Comparison of ENCODE assay signal across 13 cellular contexts in genomic region chr6:15322781-15323536, GRCh38.
A peak's percentile ranks its signal among the peaks of the same experiment; 100 is the strongest.
DNase-seq lines count a peak whose midpoint lies in the region; ATAC-seq and TF ChIP-seq lines count a peak whose summit lies in the region.
"Had no signal": no experiment of that assay in that cellular context is flagged by ENCODE, and none has a peak within 500 bp of the region (broad histone marks: within the 10 kb centered on the region; RNA-seq: fewer than 3 reads in every experiment).

No MANE protein-coding gene starts in this region.

- peak overlapping the region; percentile 87 for H3K27ac Mint-ChIP-seq in activated T-cell treated with anti-CD3 and anti-CD28 coated beads, Interleukin-2, amount 50 U/mL, for 72 hours
- peak overlapping the region; percentile 47 for H3K27ac Mint-ChIP-seq in activated naive CD8-positive, alpha-beta T cell
- H3K27ac Mint-ChIP-seq in immature natural killer cell, result peak overlapping the region in 5 of 6 donors; percentile 3 to 77 (median 38)
- H3K27ac Mint-ChIP-seq: B cell had no signal

- TF ChIP-seq POLR2A in transverse colon (IDR thresholded peaks at IDR 0.05) (no peak), esophagus muscularis mucosa (IDR thresholded peaks at IDR 0.05; ENCODE audit: low read depth) (no peak)

- no peaks in the 10 kb centered on the region for H3K36me3 ChIP-seq in transverse colon
- no peaks in the 10 kb centered on the region for H3K36me3 ChIP-seq in esophagus muscularis mucosa

- H3K4me1 ChIP-seq in transverse colon (peaks cover 6 to 55% (median 27%) of the 10 kb centered on the region in 4 donors), esophagus muscularis mucosa (peaks cover 23 to 47% (median 33%) of the 10 kb centered on the region in 4 donors)

- peak overlapping the region; percentile 50 to 64 for H3K4me3 Mint-ChIP-seq in activated T-cell treated with anti-CD3 and anti-CD28 coated beads, Interleukin-2, amount 50 U/mL, for 72 hours
- H3K4me3 Mint-ChIP-seq in activated naive CD8-positive, alpha-beta T cell, result peak overlapping the region; percentile 55
- no peak overlapping the region for H3K4me3 Mint-ChIP-seq in immature natural killer cell
- H3K4me3 Mint-ChIP-seq: B cell had no signal

- WGBS in transverse colon (ENCODE audit: low coverage in 1 of 2), 2 donors, result 52 to 68% methylated on average over 4 to 5 of the region's 5 CpGs
- WGBS in esophagus muscularis mucosa, result 74% methylated on average over 5 of the region's 5 CpGs

- no peak for DNase-seq in activated T-cell treated with anti-CD3 and anti-CD28 coated beads, Interleukin-2, amount 50 U/mL, for 72 hours
- DNase-seq in activated T-cell treated with anti-CD3 and anti-CD28 coated beads, Interleukin-2, amount 50 U/mL, for 1 hour, result no peak
- DNase-seq in immature natural killer cell (no peak), transverse colon (peak; percentile 61), esophagus muscularis mucosa (ENCODE audit: extremely low spot score) (no peak)
- DNase-seq: NCI-H1694; right cardiac atrium; SIG-M5; stimulated activated CD8-positive, alpha-beta memory T cell treated with anti-CD3 and anti-CD28 coated beads, Interleukin-4, amount 100 ng/mL, for 48 hours had no signal

- in situ Hi-C loops in transverse colon (cut with MboI; ENCODE audit: low pct_ligation_motif_present in 1 of 4, low pct_unique_long_range_greater_than_20kb in 1 of 4, low sequenced_read_pairs in 3 of 4), result no loop called here

- H3K4me3 ChIP-seq in transverse colon (no peak overlapping the region), esophagus muscularis mucosa (no peak overlapping the region)

- peak overlapping the region in 3 of 4 donors; percentile 4 to 8 (median 6) for H3K27ac ChIP-seq in transverse colon
- no peak overlapping the region for H3K27ac ChIP-seq in esophagus muscularis mucosa (replicated peaks in 1 of 4)

- no peak for TF ChIP-seq CTCF in transverse colon (IDR thresholded peaks at IDR 0.05)
- no peak for TF ChIP-seq CTCF in esophagus muscularis mucosa (IDR thresholded peaks at IDR 0.05)

- H3K36me3 Mint-ChIP-seq in activated T-cell treated with anti-CD3 and anti-CD28 coated beads, Interleukin-2, amount 50 U/mL, for 72 hours (ENCODE audit: insufficient read depth in 2 of 2), result peaks cover 6 to 19% of the 10 kb centered on the region in 2 donors
- H3K36me3 Mint-ChIP-seq in activated naive CD8-positive, alpha-beta T cell, result peaks cover 8% of the 10 kb centered on the region
- no peaks in the 10 kb centered on the region for H3K36me3 Mint-ChIP-seq in immature natural killer cell

- intact Hi-C loops in transverse colon (cut with DNase I; ENCODE audit: low total_unique reads) (no loop called here), esophagus muscularis mucosa (cut with DNase I) (no loop called here)

- no peaks in the 10 kb centered on the region for H3K9me3 Mint-ChIP-seq in activated T-cell treated with anti-CD3 and anti-CD28 coated beads, Interleukin-2, amount 50 U/mL, for 72 hours
- no peaks in the 10 kb centered on the region for H3K9me3 Mint-ChIP-seq in activated naive CD8-positive, alpha-beta T cell (ENCODE audit: low read depth)
- no peaks in the 10 kb centered on the region for H3K9me3 Mint-ChIP-seq in immature natural killer cell

- H3K4me1 Mint-ChIP-seq in activated T-cell treated with anti-CD3 and anti-CD28 coated beads, Interleukin-2, amount 50 U/mL, for 72 hours (ENCODE audit: low read depth), result peaks cover 88% of the 10 kb centered on the region
- H3K4me1 Mint-ChIP-seq in activated naive CD8-positive, alpha-beta T cell (ENCODE audit: low read depth), result peaks cover 83% of the 10 kb centered on the region
- H3K4me1 Mint-ChIP-seq in immature natural killer cell, result peaks cover 80 to 87% of the 10 kb centered on the region in 2 donors

- H3K9me3 ChIP-seq in transverse colon, result no peaks in the 10 kb centered on the region
- no peaks in the 10 kb centered on the region for H3K9me3 ChIP-seq in esophagus muscularis mucosa

- no peaks in the 10 kb centered on the region for H3K27me3 Mint-ChIP-seq in activated T-cell treated with anti-CD3 and anti-CD28 coated beads, Interleukin-2, amount 50 U/mL, for 72 hours (ENCODE audit: low read depth)
- no peaks in the 10 kb centered on the region for H3K27me3 Mint-ChIP-seq in activated naive CD8-positive, alpha-beta T cell
- peaks cover 0 to 6% (median 2%) of the 10 kb centered on the region in 3 donors for H3K27me3 Mint-ChIP-seq in immature natural killer cell (ENCODE audit: low read depth in 3 of 3)
- H3K27me3 Mint-ChIP-seq: B cell had no signal

- ATAC-seq in activated T-cell treated with anti-CD3 and anti-CD28 coated beads, Interleukin-2, amount 50 U/mL, for 72 hours (replicated peaks in 1 of 2), result peak; percentile 21 to 33
- ATAC-seq in HG03439 (IDR thresholded peaks at IDR 0.05; ENCODE audit: unreplicated experiment), result no peak
- ATAC-seq in HG02588 (IDR thresholded peaks at IDR 0.05; ENCODE audit: unreplicated experiment), result no peak

- TF ChIP-seq EP300 in transverse colon (IDR thresholded peaks at IDR 0.05; ENCODE audit: low read depth), result no peak
- no peak for TF ChIP-seq EP300 in esophagus muscularis mucosa (IDR thresholded peaks at IDR 0.05)

- H3K27me3 ChIP-seq in transverse colon, result no peaks in the 10 kb centered on the region
- no peaks in the 10 kb centered on the region for H3K27me3 ChIP-seq in esophagus muscularis mucosa

Comparison
In these comparisons a context has a peak if more than half of its experiments do, and no peak if none do; other contexts are left out.
1. ATAC-seq: peak in activated T-cell treated with anti-CD3 and anti-CD28 coated beads, Interleukin-2, amount 50 U/mL, for 72 hours (2 of 2); none in HG03439 (single experiment) and HG02588 (single experiment).
2. H3K4me3 Mint-ChIP-seq: peak in activated T-cell treated with anti-CD3 and anti-CD28 coated beads, Interleukin-2, amount 50 U/mL, for 72 hours (2 of 2) and activated naive CD8-positive, alpha-beta T cell (single experiment); none in immature natural killer cell (0 of 5).
3. H3K27ac ChIP-seq: peak in transverse colon (3 of 4); none in esophagus muscularis mucosa (0 of 4).
4. Peak in every context shown above with its lines, with median percentiles within 50 percentile points of each other: H3K27ac Mint-ChIP-seq.